ENCODE assay signal across 13 cellular contexts in genomic region chr6:71468038-71468437, GRCh38.
"Had no signal": no experiment of that assay in that cellular context is flagged by ENCODE, and none has a peak within 500 bp of the region (broad histone marks: within the 10 kb centered on the region; RNA-seq: fewer than 3 reads in every experiment).

No MANE protein-coding gene starts in this region.

- H3K27ac Mint-ChIP-seq: naive thymus-derived CD8-positive, alpha-beta T cell; stimulated activated memory B cell treated with anti-CD40 and anti-IgM and Interleukin-4, amounts not matched to agents 10 μg/mL and 1 μg/mL and 100 μg/mL, for 72 hours; stimulated activated naive CD8-positive, alpha-beta T cell treated with anti-CD3 and anti-CD28 coated beads, Interleukin-15, Interleukin-2, amounts not matched to agents 100 ng/mL and 50 ng/mL, for 24 hours had no signal

- FAIRE-seq: endometrium had no signal

- DNase-seq: central memory CD4-positive, alpha-beta T cell; effector memory CD4-positive, alpha-beta T cell; foreskin keratinocyte; naive thymus-derived CD8-positive, alpha-beta T cell; ovary; stimulated activated CD4-positive, alpha-beta T cell treated with anti-CD3 and anti-CD28 coated beads, Interleukin-4, amount 100 ng/mL, for 1 hour; stimulated activated CD8-positive, alpha-beta memory T cell treated with anti-CD3 and anti-CD28 coated beads, Interleukin-4, amount 100 ng/mL, for 48 hours; transverse colon had no signal

- H3K27ac ChIP-seq: foreskin keratinocyte, ovary had no signal

- H3K36me3 ChIP-seq: esophagus muscularis mucosa, ovary, right atrium auricular region, transverse colon had no signal

- H3K27me3 ChIP-seq: esophagus muscularis mucosa, foreskin keratinocyte, ovary, right atrium auricular region, transverse colon had no signal

- H3K9me3 ChIP-seq: transverse colon had no signal

- H3K4me1 ChIP-seq: right atrium auricular region had no signal

- H3K9me3 Mint-ChIP-seq: stimulated activated naive CD8-positive, alpha-beta T cell treated with anti-CD3 and anti-CD28 coated beads, Interleukin-15, Interleukin-2, amounts not matched to agents 100 ng/mL and 50 ng/mL, for 24 hours had no signal

- H3K4me1 Mint-ChIP-seq: stimulated activated memory B cell treated with anti-CD40 and anti-IgM and Interleukin-4, amounts not matched to agents 10 μg/mL and 1 μg/mL and 100 μg/mL, for 72 hours had no signal

- H3K4me3 ChIP-seq: ovary, right atrium auricular region, transverse colon had no signal

- H3K4me3 Mint-ChIP-seq: naive thymus-derived CD8-positive, alpha-beta T cell; stimulated activated memory B cell treated with anti-CD40 and anti-IgM and Interleukin-4, amounts not matched to agents 10 μg/mL and 1 μg/mL and 100 μg/mL, for 72 hours; stimulated activated naive CD8-positive, alpha-beta T cell treated with anti-CD3 and anti-CD28 coated beads, Interleukin-15, Interleukin-2, amounts not matched to agents 100 ng/mL and 50 ng/mL, for 24 hours had no signal
